9 cellular contexts compared by ENCODE assay signal in genomic region chr20:12925214-12925755, GRCh38.
A peak's percentile ranks its signal among the peaks of the same experiment; 100 is the strongest.
DNase-seq lines count a peak whose midpoint lies in the region; ATAC-seq and TF ChIP-seq lines count a peak whose summit lies in the region.
"Had no signal": no experiment of that assay in that cellular context is flagged by ENCODE, and none has a peak within 500 bp of the region (broad histone marks: within the 10 kb centered on the region; RNA-seq: fewer than 3 reads in every experiment).

No MANE protein-coding gene starts in this region.

- CTCF ChIA-PET in activated B cell treated with CpG ODN at 0.5 μM for 24 hours (lab: Charles Lee) = no interaction called here

- H3K9me3 Mint-ChIP-seq in activated B cell treated with CpG ODN at 0.5 μM for 24 hours = peaks cover 8% of the 10 kb centered on the region
- H3K9me3 Mint-ChIP-seq: dendritic cell treated with granulocyte-macrophage colony-stimulating factor and Interleukin-4, amounts not matched to agents 40 ng/mL and 50 ng/mL, for 4 days had no signal

- H3K4me1 Mint-ChIP-seq in activated B cell treated with CpG ODN at 0.5 μM for 24 hours = no peaks in the 10 kb centered on the region

- ATAC-seq in GM19351 (IDR thresholded peaks at IDR 0.05; ENCODE audit: unreplicated experiment) (peak; percentile 93), HG03175 (IDR thresholded peaks at IDR 0.05; ENCODE audit: unreplicated experiment) (peak; percentile 93), activated B cell treated with CpG ODN at 0.5 μM for 24 hours (ENCODE audit: low read depth) (peak; percentile 25), omental fat pad (ENCODE audit: low FRiP score) (peak; percentile 80)

- DNase-seq in DMS153 (lab: John Stamatoyannopoulos, UW) = peak; percentile 74
- DNase-seq in NCI-H2196 treated with DMSO at 0.1 percent for 48 hours (lab: John Stamatoyannopoulos, UW; ENCODE audit: unreplicated experiment) = peak; percentile 47
- DNase-seq in activated B cell treated with CpG ODN at 0.5 μM for 24 hours = no peak
- DNase-seq in foreskin melanocyte = peak; percentile 72
- DNase-seq in omental fat pad (ENCODE audit: low spot score) = no peak
- DNase-seq in activated effector memory CD4-positive, alpha-beta T cell treated with anti-CD3 and anti-CD28 coated beads, Interleukin-2, amount 50 U/mL, for 16 hours = no peak

- intact Hi-C loops in activated B cell treated with CpG ODN at 0.5 μM for 24 hours (cut with micrococcal nuclease) = loop anchor here (1.0 kb wide), 1 partner anchor 181 kb away; no protein-coding TSS in a partner anchor

- H3K4me3 Mint-ChIP-seq in activated B cell treated with CpG ODN at 0.5 μM for 24 hours = no peak overlapping the region
- H3K4me3 Mint-ChIP-seq: dendritic cell treated with granulocyte-macrophage colony-stimulating factor and Interleukin-4, amounts not matched to agents 40 ng/mL and 50 ng/mL, for 4 days had no signal

- no peaks in the 10 kb centered on the region for H3K27me3 Mint-ChIP-seq in activated B cell treated with CpG ODN at 0.5 μM for 24 hours

- POLR2A ChIA-PET in activated B cell treated with CpG ODN at 0.5 μM for 24 hours (lab: Charles Lee) = no interaction called here

- H3K36me3 Mint-ChIP-seq in activated B cell treated with CpG ODN at 0.5 μM for 24 hours (ENCODE audit: low read depth) = no peaks in the 10 kb centered on the region

- H3K27ac Mint-ChIP-seq in activated B cell treated with CpG ODN at 0.5 μM for 24 hours = no peak overlapping the region
- H3K27ac Mint-ChIP-seq: dendritic cell treated with granulocyte-macrophage colony-stimulating factor and Interleukin-4, amounts not matched to agents 40 ng/mL and 50 ng/mL, for 4 days had no signal

- TF ChIP-seq CTCF in activated B cell treated with CpG ODN at 0.5 μM for 24 hours (IDR thresholded peaks at IDR 0.05) (no peak), omental fat pad (IDR thresholded peaks at IDR 0.05) (peak in 1 of 3 donors; percentile 40)

Comparison
In these comparisons a context has a peak if more than half of its experiments do, and no peak if none do; other contexts are left out.
1. DNase-seq: peak in DMS153 (single experiment), NCI-H2196 treated with DMSO at 0.1 percent for 48 hours (single experiment) and foreskin melanocyte (single experiment); none in activated B cell treated with CpG ODN at 0.5 μM for 24 hours (single experiment), omental fat pad (single experiment) and activated effector memory CD4-positive, alpha-beta T cell treated with anti-CD3 and anti-CD28 coated beads, Interleukin-2, amount 50 U/mL, for 16 hours (single experiment).
2. ATAC-seq: peak in every context shown above with its lines; median percentile 93 in GM19351; 93 in HG03175; 80 in omental fat pad; 25 in activated B cell treated with CpG ODN at 0.5 μM for 24 hours.